35 cellular contexts compared by ENCODE assay signal in the genomic region with DNA sequence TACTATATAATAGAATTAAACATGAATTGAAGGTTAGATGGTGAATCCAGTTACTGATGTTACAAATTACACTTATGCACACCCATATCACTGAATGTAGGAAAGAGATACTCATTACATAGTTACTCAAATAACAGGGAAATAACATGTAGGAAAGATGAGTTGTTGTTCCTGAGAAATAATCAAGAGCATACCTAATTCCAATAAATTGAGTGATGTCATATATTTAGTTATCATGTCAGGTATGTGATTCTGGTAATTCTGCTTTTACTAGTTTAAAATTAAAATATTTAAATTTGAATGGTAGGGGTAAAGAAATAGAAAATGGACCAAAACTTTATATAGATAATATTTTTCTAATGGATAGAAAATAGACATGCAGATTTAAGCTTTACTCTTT.
"Had no signal": no experiment of that assay in that cellular context is flagged by ENCODE, and none has a peak within 500 bp of the region (broad histone marks: within the 10 kb centered on the region; RNA-seq: fewer than 3 reads in every experiment).

No MANE protein-coding gene starts in this region.

- DNase-seq: Karpas-422, Kasumi-1, MG63, MM.1S, MV-4-11, NCI-H1048, NCI-H1092, NCI-H1105, NCI-H1105 treated with DMSO at 0.1 percent for 48 hours, NCI-H1417, NCI-H1417 treated with DMSO at 0.1 percent for 48 hours, NCI-H1436, NCI-H1436 treated with DMSO at 0.1 percent for 48 hours, NCI-H146, NCI-H1694, NCI-H1694 treated with DMSO at 0.1 percent for 48 hours, NCI-H187, NCI-H187 treated with DMSO at 0.1 percent for 48 hours, NCI-H1930, NCI-H2029, NCI-H2029 treated with DMSO at 0.1 percent for 48 hours, NCI-H2081, NCI-H2081 treated with DMSO at 0.1 percent for 48 hours, NCI-H2107, NCI-H2171, NCI-H2171 treated with DMSO at 0.1 percent for 48 hours, NCI-H2227 treated with DMSO at 0.1 percent for 48 hours, NCI-H226, NCI-H345, NCI-H446, NCI-H446 treated with DMSO at 0.1 percent for 48 hours, NCI-H510A, NCI-H510A treated with DMSO at 0.1 percent for 48 hours, NCI-H524, NCI-H524 treated with DMSO at 0.1 percent for 48 hours had no signal

- H3K4me3 ChIP-seq: MG63 had no signal

- H3K27me3 ChIP-seq: MG63 had no signal

- H3K36me3 ChIP-seq: MG63 had no signal
